27 cellular contexts compared by ENCODE assay signal in the genomic region with DNA sequence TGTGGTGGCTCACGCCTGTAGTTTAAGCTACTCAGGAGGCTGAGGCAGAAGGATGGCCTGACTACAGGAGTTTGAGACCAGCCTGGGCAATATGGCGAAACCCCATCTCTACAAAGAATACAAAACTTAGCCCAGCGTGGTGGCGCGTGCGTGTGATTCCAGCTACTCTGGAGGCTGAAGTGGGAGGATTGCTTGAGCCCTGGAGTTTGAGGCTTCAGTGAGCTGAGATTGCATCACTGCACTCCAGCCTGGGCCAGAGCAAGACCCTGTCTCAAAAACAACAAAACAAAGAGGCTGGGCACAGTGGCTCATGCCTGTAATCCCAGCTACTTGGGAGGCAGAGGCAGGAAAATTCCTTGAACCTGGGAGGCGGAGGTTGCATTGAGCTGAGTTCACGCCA. TPM values are rescaled to one million over a fixed set of nuclear protein-coding genes. Genes with fewer than 3 reads are reported as not detected.
A peak's percentile ranks its signal among the peaks of the same experiment; 100 is the strongest.
DNase-seq lines count a peak whose midpoint lies in the region; ATAC-seq, FAIRE-seq and TF ChIP-seq lines count a peak whose summit lies in the region.
"Had no signal": no experiment of that assay in that cellular context is flagged by ENCODE, and none has a peak within 500 bp of the region (broad histone marks: within the 10 kb centered on the region; RNA-seq: fewer than 3 reads in every experiment).

No MANE protein-coding gene starts in this region.

- H3K4me1 Mint-ChIP-seq in activated CD8-positive, alpha-beta memory T cell treated with anti-CD3 and anti-CD28 coated beads, Interleukin-2, amount 10 ng/mL, durations not matched to agents 7 days and 5 days, result peaks cover 35% of the 10 kb centered on the region
- H3K4me1 Mint-ChIP-seq in WTC11, result peaks cover 22% of the 10 kb centered on the region
- H3K4me1 Mint-ChIP-seq in progenitor cell of endocrine pancreas (ENCODE audit: low read depth), result peaks cover 16% of the 10 kb centered on the region

- in situ Hi-C loops in HepG2 (cut with HindIII; ENCODE audit: extremely low pct_ligation_motif_present, low pct_unique_long_range_greater_than_20kb), result no loop called here
- in situ Hi-C loops in ACHN (cut with HindIII; ENCODE audit: low pct_ligation_motif_present, low pct_unique_long_range_greater_than_20kb, low sequenced_read_pairs), result no loop called here

- intact Hi-C loops in HepG2 (cut with micrococcal nuclease; ENCODE audit: unreplicated experiment), result no loop called here

- H3K4me3 ChIP-seq in HepG2 (replicated peaks in 1 of 3; ENCODE audit: insufficient read depth in 1 of 3, low read depth in 2 of 3, low read length in 3 of 3), result no peak overlapping the region
- H3K4me3 ChIP-seq: GM12878, MG63, SK-N-MC had no signal

- H3K27ac ChIP-seq in HepG2 (ENCODE audit: extremely low read length, insufficient read depth, low read length), result no peak overlapping the region
- H3K27ac ChIP-seq: 22Rv1, SK-N-MC had no signal

- H3K9ac ChIP-seq in HepG2 (ENCODE audit: insufficient read depth, low read depth, low read length), result no peak overlapping the region

- H2AFZ ChIP-seq in HepG2 (ENCODE audit: low read length), result no peak overlapping the region

- no peaks in the 10 kb centered on the region for H3K36me3 ChIP-seq in HepG2 (replicated peaks in 1 of 2; ENCODE audit: control insufficient read depth in 1 of 2, insufficient read depth in 2 of 2, low read length in 2 of 2)
- H3K36me3 ChIP-seq: BE2C, MG63 had no signal

- no peak for ATAC-seq in activated CD8-positive, alpha-beta memory T cell treated with anti-CD3 and anti-CD28 coated beads, Interleukin-2, amount 10 ng/mL, durations not matched to agents 7 days and 5 days
- no peak for ATAC-seq in WTC11
- ATAC-seq in HepG2, result no peak
- no peak for ATAC-seq in HG03025 (IDR thresholded peaks at IDR 0.05; ENCODE audit: low FRiP score, unreplicated experiment)
- ATAC-seq: GM12878 had no signal

- H3K4me1 ChIP-seq in HepG2 (ENCODE audit: insufficient read depth, low read length), result peaks cover 65% of the 10 kb centered on the region

- no peaks in the 10 kb centered on the region for H3K9me3 Mint-ChIP-seq in activated CD8-positive, alpha-beta memory T cell treated with anti-CD3 and anti-CD28 coated beads, Interleukin-2, amount 10 ng/mL, durations not matched to agents 7 days and 5 days (ENCODE audit: low read depth)
- H3K9me3 Mint-ChIP-seq in WTC11, result no peaks in the 10 kb centered on the region
- no peaks in the 10 kb centered on the region for H3K9me3 Mint-ChIP-seq in progenitor cell of endocrine pancreas (ENCODE audit: low read depth)
- H3K9me3 Mint-ChIP-seq: CD4-positive, CD25-positive, alpha-beta regulatory T cell had no signal

- H3K36me3 Mint-ChIP-seq in activated CD8-positive, alpha-beta memory T cell treated with anti-CD3 and anti-CD28 coated beads, Interleukin-2, amount 10 ng/mL, durations not matched to agents 7 days and 5 days, result no peaks in the 10 kb centered on the region
- H3K36me3 Mint-ChIP-seq in WTC11, result no peaks in the 10 kb centered on the region
- H3K36me3 Mint-ChIP-seq in progenitor cell of endocrine pancreas (ENCODE audit: insufficient read depth), result peaks cover 2% of the 10 kb centered on the region
- H3K36me3 Mint-ChIP-seq: CD4-positive, CD25-positive, alpha-beta regulatory T cell had no signal

- H3K79me2 ChIP-seq in HepG2 (ENCODE audit: insufficient read depth, low read length), result no peaks in the 10 kb centered on the region

- CTCF ChIA-PET in activated CD8-positive, alpha-beta memory T cell treated with anti-CD3 and anti-CD28 coated beads, Interleukin-2, amount 10 ng/mL, durations not matched to agents 7 days and 5 days (lab: Charles Lee), result interaction anchor here (0.6 to 2.1 kb wide), 6 partner anchors 19 to 136 kb away, joined by 3 to 7 read pairs (median 4); a partner anchor contains a TSS
- CTCF ChIA-PET in WTC11 (lab: Charles Lee), result interaction anchor here (1.5 to 1.8 kb wide), 2 partner anchors 12 to 44 kb away, joined by 4 to 5 read pairs; no protein-coding TSS in a partner anchor
- CTCF ChIA-PET in HepG2 (lab: Yijun Ruan, JAX; ENCODE audit: low intra/inter-chr PET ratio, low total read pairs), result no interaction called here

- TF ChIP-seq RAD21 in HepG2 (CRISPR knock-in tag; IDR thresholded peaks at IDR 0.05), result no peak

- no peak for TF ChIP-seq EP300 in HepG2 (IDR thresholded peaks at IDR 0.05; ENCODE audit: low read depth in 2 of 2, low read length in 2 of 2)
- TF ChIP-seq EP300 in HepG2 (CRISPR knock-in tag; IDR thresholded peaks at IDR 0.05; ENCODE audit: borderline replicate concordance), result no peak

- TF ChIP-seq CTCF in WTC11 (IDR thresholded peaks at IDR 0.05), result no peak
- TF ChIP-seq CTCF in HepG2 (CRISPR knock-in tag; IDR thresholded peaks at IDR 0.05), result no peak
- no peak for TF ChIP-seq CTCF in progenitor cell of endocrine pancreas (IDR thresholded peaks at IDR 0.05; ENCODE audit: unreplicated experiment)

- no peaks in the 10 kb centered on the region for H3K9me3 ChIP-seq in HepG2 (ENCODE audit: low read length)
- H3K9me3 ChIP-seq: BE2C, Caco-2, MG63 had no signal

- no peak overlapping the region for H3K4me3 Mint-ChIP-seq in activated CD8-positive, alpha-beta memory T cell treated with anti-CD3 and anti-CD28 coated beads, Interleukin-2, amount 10 ng/mL, durations not matched to agents 7 days and 5 days
- no peak overlapping the region for H3K4me3 Mint-ChIP-seq in WTC11
- H3K4me3 Mint-ChIP-seq in progenitor cell of endocrine pancreas (ENCODE audit: low read depth), result no peak overlapping the region
- H3K4me3 Mint-ChIP-seq: CD4-positive, CD25-positive, alpha-beta regulatory T cell had no signal

- no peak overlapping the region for H3K4me2 ChIP-seq in HepG2 (ENCODE audit: low read depth, low read length)

- WGBS in HepG2 (ENCODE audit: low lambda C conversion rate), result 78% methylated on average over 8 of the region's 8 CpGs

- no TSS peak for BruUV-seq in HepG2 (replicated peaks; lab: Mats Ljungman, UMichigan)

- POLR2A ChIA-PET in WTC11 (lab: Charles Lee), result no interaction called here
- POLR2A ChIA-PET in HepG2 (lab: Yijun Ruan, JAX), result interaction anchor here (0.9 to 4.4 kb wide), 4 partner anchors 10 to 258 kb away, joined by 3 to 46 read pairs (median 16); a partner anchor contains a TSS

- no peak for DNase-seq in activated CD8-positive, alpha-beta memory T cell treated with anti-CD3 and anti-CD28 coated beads, Interleukin-2, amount 10 ng/mL, durations not matched to agents 7 days and 5 days
- DNase-seq in activated CD8-positive, alpha-beta memory T cell treated with anti-CD3 and anti-CD28 coated beads, Interleukin-2, amount 50 U/mL, for 48 hours, result no peak
- no peak for DNase-seq in WTC11 (ENCODE audit: low spot score)
- DNase-seq in HepG2 (ENCODE audit: low spot score), result no peak
- no peak for DNase-seq in ACHN
- DNase-seq in progenitor cell of endocrine pancreas (ENCODE audit: low spot score, unreplicated experiment), result no peak
- DNase-seq in DMS53 (lab: John Stamatoyannopoulos, UW), result no peak
- DNase-seq: BE2C; Caco-2; CD4-positive, CD25-positive, alpha-beta regulatory T cell; GDM1; GOT3; Kasumi-1; MG63; NCI-H1092; NCI-H1436 treated with DMSO at 0.1 percent for 48 hours; NCI-H2029; NCI-H345; NCI-H524 treated with DMSO at 0.1 percent for 48 hours; Right ventricle myocardium superior had no signal

- no peak for TF ChIP-seq POLR2A in HepG2 (IDR thresholded peaks at IDR 0.05; ENCODE audit: insufficient read depth in 1 of 2, low read depth in 2 of 2, low read length in 2 of 2)

- FAIRE-seq in HepG2 (lab: Jason Lieb, UNC), result no peak
- FAIRE-seq: GM12878, GM19239 had no signal

- H4K20me1 ChIP-seq in HepG2 (ENCODE audit: insufficient read depth, low read length), result no peaks in the 10 kb centered on the region

- peak overlapping the region; percentile 6 for H3K27ac Mint-ChIP-seq in activated CD8-positive, alpha-beta memory T cell treated with anti-CD3 and anti-CD28 coated beads, Interleukin-2, amount 10 ng/mL, durations not matched to agents 7 days and 5 days
- H3K27ac Mint-ChIP-seq in WTC11, result no peak overlapping the region
- H3K27ac Mint-ChIP-seq in progenitor cell of endocrine pancreas, result no peak overlapping the region

- H3K27me3 Mint-ChIP-seq in activated CD8-positive, alpha-beta memory T cell treated with anti-CD3 and anti-CD28 coated beads, Interleukin-2, amount 10 ng/mL, durations not matched to agents 7 days and 5 days, result no peaks in the 10 kb centered on the region
- peaks cover 3% of the 10 kb centered on the region; the same call in 1 of the 2 replicates for H3K27me3 Mint-ChIP-seq in WTC11 (ENCODE audit: low read depth)
- H3K27me3 Mint-ChIP-seq in progenitor cell of endocrine pancreas, result peaks cover 15% of the 10 kb centered on the region

- peaks cover 2 to 14% of the 10 kb centered on the region in 2 experiments; a peak in 4 of 5 replicates for H3K27me3 ChIP-seq in HepG2 (ENCODE audit: control insufficient read depth in 1 of 2, insufficient read depth in 2 of 2, low read length in 2 of 2)
- H3K27me3 ChIP-seq: BE2C, MG63 had no signal

RNA-seq across cellular contexts. Expression of a gene that starts 7.0 kb away (rescaled TPM):
- total RNA-seq in activated CD8-positive, alpha-beta memory T cell treated with anti-CD3 and anti-CD28 coated beads, Interleukin-2, amount 10 ng/mL, durations not matched to agents 7 days and 5 days, result 100 to 1,000 TPM; 120 to 139 TPM
- 101 to 111 TPM (median 107 TPM) in 3 replicates for total RNA-seq in WTC11 (2021)
- total RNA-seq in HepG2 (2016; rRNA removed; fragmentation: Illumina TruSeq; extraction: Trizol), result 28.4 and 31.5 TPM in 2 replicates
- 19.2 and 20.4 TPM in 2 replicates for total RNA-seq in HepG2 (2016; cell fraction: cytosol; rRNA removed; fragmentation: Illumina TruSeq; extraction: Trizol; ENCODE audit: low read depth)
- 23.0 and 34.1 TPM in 2 replicates for total RNA-seq in HepG2 (2016; cell fraction: insoluble cytoplasmic fraction; rRNA removed; fragmentation: Illumina TruSeq; extraction: Trizol)
- 24.3 and 26.6 TPM in 2 replicates for total RNA-seq in HepG2 (2016; cell fraction: membrane; rRNA removed; fragmentation: Illumina TruSeq; extraction: Trizol)
- total RNA-seq in HepG2 (2016; cell fraction: nucleus; rRNA removed; fragmentation: Illumina TruSeq; extraction: Trizol), result 42.8 and 45.6 TPM in 2 replicates
- 128 and 148 TPM in 2 replicates for polyA plus RNA-seq in HepG2 (2011; rRNA removed)
- polyA plus RNA-seq in HepG2 (2011; cell fraction: cytosol; rRNA removed), result 81.5 and 90.2 TPM in 2 replicates
- polyA plus RNA-seq in HepG2 (2011; cell fraction: nucleus; rRNA removed), result 1,010 and 1,066 TPM in 2 replicates
- polyA plus RNA-seq in HepG2 (2012), result 164 and 234 TPM in 2 replicates
- 19.6 and 21.8 TPM in 2 replicates for polyA plus RNA-seq in HepG2 (2016; cell fraction: cytosol; fragmentation: Illumina TruSeq; extraction: Trizol; ENCODE audit: low read depth)
- 71.8 and 89.7 TPM in 2 replicates for polyA plus RNA-seq in HepG2 (2016; cell fraction: insoluble cytoplasmic fraction; fragmentation: Illumina TruSeq; extraction: Trizol; ENCODE audit: low read depth)
- polyA plus RNA-seq in HepG2 (2016; cell fraction: membrane; fragmentation: Illumina TruSeq; extraction: Trizol; ENCODE audit: low read depth), result 40.8 and 42.7 TPM in 2 replicates
- 316 and 342 TPM in 2 replicates for polyA plus RNA-seq in HepG2 (2016; cell fraction: nucleus; fragmentation: Illumina TruSeq; extraction: Trizol; ENCODE audit: insufficient read depth, low read depth)
- polyA minus RNA-seq in HepG2 (2011; rRNA and poly(A)+ RNA removed; ENCODE audit: low replicate concordance), result 78.0 and 103 TPM in 2 replicates
- 51.7 and 60.9 TPM in 2 replicates for polyA minus RNA-seq in HepG2 (2011; cell fraction: cytosol; rRNA and poly(A)+ RNA removed)
- 117 and 118 TPM in 2 replicates for polyA minus RNA-seq in HepG2 (2011; cell fraction: nucleus; rRNA and poly(A)+ RNA removed)
- 224 and 227 TPM in 2 replicates for total RNA-seq in progenitor cell of endocrine pancreas

RNA-seq across cellular contexts. Expression of a gene that starts 36.9 kb away (rescaled TPM):
- 100 to 1,000 TPM; 307 to 417 TPM for total RNA-seq in activated CD8-positive, alpha-beta memory T cell treated with anti-CD3 and anti-CD28 coated beads, Interleukin-2, amount 10 ng/mL, durations not matched to agents 7 days and 5 days
- total RNA-seq in WTC11 (2021), result 0.74 to 1.3 TPM (median 0.92 TPM) in 3 replicates
- 29.7 and 67.6 TPM in 2 replicates for total RNA-seq in HepG2 (2016; rRNA removed; fragmentation: Illumina TruSeq; extraction: Trizol)
- 23.3 and 25.5 TPM in 2 replicates for total RNA-seq in HepG2 (2016; cell fraction: cytosol; rRNA removed; fragmentation: Illumina TruSeq; extraction: Trizol; ENCODE audit: low read depth)
- total RNA-seq in HepG2 (2016; cell fraction: insoluble cytoplasmic fraction; rRNA removed; fragmentation: Illumina TruSeq; extraction: Trizol), result 24.7 and 74.3 TPM in 2 replicates
- total RNA-seq in HepG2 (2016; cell fraction: membrane; rRNA removed; fragmentation: Illumina TruSeq; extraction: Trizol), result 36.8 and 47.2 TPM in 2 replicates
- total RNA-seq in HepG2 (2016; cell fraction: nucleus; rRNA removed; fragmentation: Illumina TruSeq; extraction: Trizol), result 53.2 and 64.7 TPM in 2 replicates
- polyA plus RNA-seq in HepG2 (2011; rRNA removed), result 72.7 and 76.4 TPM in 2 replicates
- 34.4 and 89.4 TPM in 2 replicates for polyA plus RNA-seq in HepG2 (2011; cell fraction: cytosol; rRNA removed)
- 127 and 155 TPM in 2 replicates for polyA plus RNA-seq in HepG2 (2011; cell fraction: nucleus; rRNA removed)
- polyA plus RNA-seq in HepG2 (2012), result 46.2 and 62.8 TPM in 2 replicates
- 56.5 and 63.8 TPM in 2 replicates for polyA plus RNA-seq in HepG2 (2016; cell fraction: cytosol; fragmentation: Illumina TruSeq; extraction: Trizol; ENCODE audit: low read depth)
- 56.7 and 68.4 TPM in 2 replicates for polyA plus RNA-seq in HepG2 (2016; cell fraction: insoluble cytoplasmic fraction; fragmentation: Illumina TruSeq; extraction: Trizol; ENCODE audit: low read depth)
- 78.3 and 78.6 TPM in 2 replicates for polyA plus RNA-seq in HepG2 (2016; cell fraction: membrane; fragmentation: Illumina TruSeq; extraction: Trizol; ENCODE audit: low read depth)
- polyA plus RNA-seq in HepG2 (2016; cell fraction: nucleus; fragmentation: Illumina TruSeq; extraction: Trizol; ENCODE audit: insufficient read depth, low read depth), result 226 and 244 TPM in 2 replicates
- 43.3 TPM in 1 of 2 replicates, not detected in the other for polyA minus RNA-seq in HepG2 (2011; rRNA and poly(A)+ RNA removed; ENCODE audit: low replicate concordance)
- 31.0 and 32.1 TPM in 2 replicates for polyA minus RNA-seq in HepG2 (2011; cell fraction: cytosol; rRNA and poly(A)+ RNA removed)
- polyA minus RNA-seq in HepG2 (2011; cell fraction: nucleus; rRNA and poly(A)+ RNA removed), result 7.9 and 8.8 TPM in 2 replicates
- total RNA-seq in progenitor cell of endocrine pancreas, result 0.31 and 0.46 TPM in 2 replicates
- total RNA-seq: Daoy, HT-29 had no signal
- polyA plus RNA-seq: GM12878 had no signal

RNA-seq across cellular contexts. Expression of a gene that starts 51.7 kb away (rescaled TPM):
- total RNA-seq in activated CD8-positive, alpha-beta memory T cell treated with anti-CD3 and anti-CD28 coated beads, Interleukin-2, amount 10 ng/mL, durations not matched to agents 7 days and 5 days, result 100 to 1,000 TPM; 119 to 148 TPM
- total RNA-seq in WTC11 (2021), result 28.7 to 65.3 TPM (median 58.5 TPM) in 3 replicates
- 99.9 and 242 TPM in 2 replicates for total RNA-seq in HepG2 (2016; rRNA removed; fragmentation: Illumina TruSeq; extraction: Trizol)
- total RNA-seq in HepG2 (2016; cell fraction: cytosol; rRNA removed; fragmentation: Illumina TruSeq; extraction: Trizol; ENCODE audit: low read depth), result 51.0 and 61.4 TPM in 2 replicates
- total RNA-seq in HepG2 (2016; cell fraction: insoluble cytoplasmic fraction; rRNA removed; fragmentation: Illumina TruSeq; extraction: Trizol), result 83.6 and 248 TPM in 2 replicates
- total RNA-seq in HepG2 (2016; cell fraction: membrane; rRNA removed; fragmentation: Illumina TruSeq; extraction: Trizol), result 88.3 and 97.4 TPM in 2 replicates
- total RNA-seq in HepG2 (2016; cell fraction: nucleus; rRNA removed; fragmentation: Illumina TruSeq; extraction: Trizol), result 164 and 200 TPM in 2 replicates
- polyA plus RNA-seq in HepG2 (2011; rRNA removed), result 349 and 598 TPM in 2 replicates
- polyA plus RNA-seq in HepG2 (2011; cell fraction: cytosol; rRNA removed), result 384 and 554 TPM in 2 replicates
- 293 and 327 TPM in 2 replicates for polyA plus RNA-seq in HepG2 (2011; cell fraction: nucleus; rRNA removed)
- polyA plus RNA-seq in HepG2 (2012), result 348 and 404 TPM in 2 replicates
- 38.7 and 40.7 TPM in 2 replicates for polyA plus RNA-seq in HepG2 (2016; cell fraction: cytosol; fragmentation: Illumina TruSeq; extraction: Trizol; ENCODE audit: low read depth)
- polyA plus RNA-seq in HepG2 (2016; cell fraction: insoluble cytoplasmic fraction; fragmentation: Illumina TruSeq; extraction: Trizol; ENCODE audit: low read depth), result 95.9 and 111 TPM in 2 replicates
- 61.0 and 65.9 TPM in 2 replicates for polyA plus RNA-seq in HepG2 (2016; cell fraction: membrane; fragmentation: Illumina TruSeq; extraction: Trizol; ENCODE audit: low read depth)
- 334 and 368 TPM in 2 replicates for polyA plus RNA-seq in HepG2 (2016; cell fraction: nucleus; fragmentation: Illumina TruSeq; extraction: Trizol; ENCODE audit: insufficient read depth, low read depth)
- 181 and 1,731 TPM in 2 replicates for polyA minus RNA-seq in HepG2 (2011; rRNA and poly(A)+ RNA removed; ENCODE audit: low replicate concordance)
- 365 and 408 TPM in 2 replicates for polyA minus RNA-seq in HepG2 (2011; cell fraction: cytosol; rRNA and poly(A)+ RNA removed)
- polyA minus RNA-seq in HepG2 (2011; cell fraction: nucleus; rRNA and poly(A)+ RNA removed), result 137 and 145 TPM in 2 replicates
- total RNA-seq in progenitor cell of endocrine pancreas, result 5.4 and 5.9 TPM in 2 replicates

RNA-seq across cellular contexts. Expression of a gene that starts 53.0 kb away (rescaled TPM):
- 1 to 10 TPM in 1 of 2 experiments, under 1 TPM in 1; 0.68 to 2.7 TPM for total RNA-seq in activated CD8-positive, alpha-beta memory T cell treated with anti-CD3 and anti-CD28 coated beads, Interleukin-2, amount 10 ng/mL, durations not matched to agents 7 days and 5 days
- total RNA-seq in WTC11 (2021) (0.14 to 0.57 TPM (median 0.22 TPM) in 3 replicates), HepG2 (2016; rRNA removed; fragmentation: Illumina TruSeq; extraction: Trizol) (2.4 and 5.3 TPM in 2 replicates), progenitor cell of endocrine pancreas (not detected in 2 replicates)
- total RNA-seq in HepG2 (2016; cell fraction: cytosol; rRNA removed; fragmentation: Illumina TruSeq; extraction: Trizol; ENCODE audit: low read depth), result 3.3 TPM in 2 replicates
- total RNA-seq in HepG2 (2016; cell fraction: insoluble cytoplasmic fraction; rRNA removed; fragmentation: Illumina TruSeq; extraction: Trizol), result 3.0 and 5.5 TPM in 2 replicates
- total RNA-seq in HepG2 (2016; cell fraction: membrane; rRNA removed; fragmentation: Illumina TruSeq; extraction: Trizol), result 3.8 and 5.6 TPM in 2 replicates
- 6.9 and 7.3 TPM in 2 replicates for total RNA-seq in HepG2 (2016; cell fraction: nucleus; rRNA removed; fragmentation: Illumina TruSeq; extraction: Trizol)
- polyA plus RNA-seq in HepG2 (2011; rRNA removed), result 3.5 and 4.2 TPM in 2 replicates
- 2.7 and 4.2 TPM in 2 replicates for polyA plus RNA-seq in HepG2 (2011; cell fraction: cytosol; rRNA removed)
- polyA plus RNA-seq in HepG2 (2011; cell fraction: nucleus; rRNA removed), result 6.7 and 7.1 TPM in 2 replicates
- polyA plus RNA-seq in HepG2 (2012), result 5.0 and 7.2 TPM in 2 replicates
- 2.6 and 3.4 TPM in 2 replicates for polyA plus RNA-seq in HepG2 (2016; cell fraction: cytosol; fragmentation: Illumina TruSeq; extraction: Trizol; ENCODE audit: low read depth)
- 4.0 and 4.2 TPM in 2 replicates for polyA plus RNA-seq in HepG2 (2016; cell fraction: insoluble cytoplasmic fraction; fragmentation: Illumina TruSeq; extraction: Trizol; ENCODE audit: low read depth)
- polyA plus RNA-seq in HepG2 (2016; cell fraction: membrane; fragmentation: Illumina TruSeq; extraction: Trizol; ENCODE audit: low read depth), result 4.3 and 4.7 TPM in 2 replicates
- polyA plus RNA-seq in HepG2 (2016; cell fraction: nucleus; fragmentation: Illumina TruSeq; extraction: Trizol; ENCODE audit: insufficient read depth, low read depth), result 5.1 and 5.5 TPM in 2 replicates
- polyA minus RNA-seq in HepG2 (2011; rRNA and poly(A)+ RNA removed; ENCODE audit: low replicate concordance), result 8.8 and 15.0 TPM in 2 replicates
- 1.9 and 2.6 TPM in 2 replicates for polyA minus RNA-seq in HepG2 (2011; cell fraction: cytosol; rRNA and poly(A)+ RNA removed)
- polyA minus RNA-seq in HepG2 (2011; cell fraction: nucleus; rRNA and poly(A)+ RNA removed), result 5.0 and 7.3 TPM in 2 replicates
- total RNA-seq: GM12878 had no signal

Comparison
In these comparisons a context has a peak if more than half of its experiments do, and no peak if none do; other contexts are left out.
1. RNA of a gene that starts 36.9 kb away (total RNA-seq): 307 to 417 TPM in activated CD8-positive, alpha-beta memory T cell treated with anti-CD3 and anti-CD28 coated beads, Interleukin-2, amount 10 ng/mL, durations not matched to agents 7 days and 5 days and 23.3 to 74.3 TPM in HepG2; 0.74 to 1.3 TPM in WTC11 and 0.31 to 0.46 TPM in progenitor cell of endocrine pancreas; every median in the first group is over 10 times any median in the second.